23 cellular contexts compared by ENCODE assay signal in the genomic region with DNA sequence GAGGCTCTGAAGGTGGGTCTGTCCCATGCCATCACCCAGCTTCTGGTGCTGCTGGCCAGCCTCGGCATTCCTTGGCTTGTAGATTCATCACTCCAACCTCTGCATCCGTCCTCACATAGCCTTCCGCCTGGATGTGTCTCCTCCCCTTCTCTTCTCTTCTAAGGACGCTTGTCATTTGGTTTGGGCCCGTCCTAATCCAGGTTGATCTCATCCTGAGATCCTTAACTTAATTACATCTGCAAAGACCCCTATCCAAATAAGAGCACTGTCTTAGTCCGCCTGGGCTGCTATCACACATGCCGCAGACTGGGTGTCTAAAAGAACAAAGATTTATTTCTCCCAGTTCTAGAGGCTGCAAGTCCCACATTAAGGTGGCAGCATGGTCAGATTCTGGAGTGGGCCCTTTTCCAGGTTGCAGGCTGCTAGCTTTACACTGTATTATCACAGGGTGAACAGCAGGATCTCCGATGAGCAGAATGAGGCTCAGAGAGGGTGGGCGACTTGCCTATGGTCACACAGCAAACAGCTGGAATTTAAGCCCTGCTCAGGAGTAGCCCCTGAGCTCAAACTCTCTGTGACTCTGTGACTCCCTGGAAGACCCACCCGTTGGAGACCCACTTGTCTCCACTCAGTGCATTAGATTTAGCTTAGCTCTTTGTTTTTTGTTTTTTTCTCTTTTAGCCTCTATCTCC.
A peak's percentile ranks its signal among the peaks of the same experiment; 100 is the strongest.
DNase-seq lines count a peak whose midpoint lies in the region; ATAC-seq and TF ChIP-seq lines count a peak whose summit lies in the region.
"Had no signal": no experiment of that assay in that cellular context is flagged by ENCODE, and none has a peak within 500 bp of the region (broad histone marks: within the 10 kb centered on the region; RNA-seq: fewer than 3 reads in every experiment).

No MANE protein-coding gene starts in this region.

- TF ChIP-seq CTCF in esophagus muscularis mucosa (IDR thresholded peaks at IDR 0.05) (no peak), osteocyte (IDR thresholded peaks at IDR 0.05) (no peak)

- ATAC-seq in GM18519 (IDR thresholded peaks at IDR 0.05; ENCODE audit: low FRiP score, unreplicated experiment) = no peak
- ATAC-seq in left ventricle myocardium superior = no peak
- ATAC-seq: Panc1 had no signal

- H3K4me3 ChIP-seq in esophagus muscularis mucosa = no peak overlapping the region
- H3K4me3 ChIP-seq: BLaER1, GM23248 had no signal

- peak overlapping the region; percentile 94 for H3K27ac Mint-ChIP-seq in osteocyte (ENCODE audit: unreplicated experiment)
- H3K27ac Mint-ChIP-seq: CD4-positive, alpha-beta T cell had no signal

- intact Hi-C loops in esophagus muscularis mucosa (cut with DNase I) = no loop called here
- intact Hi-C loops in left ventricle myocardium superior (cut with micrococcal nuclease) = no loop called here

- DNase-seq in H4 (ENCODE audit: low spot score) (peak; percentile 3), NCI-H82 treated with DMSO at 0.1 percent for 48 hours (lab: John Stamatoyannopoulos, UW; ENCODE audit: unreplicated experiment) (peak; percentile 62), esophagus muscularis mucosa (ENCODE audit: extremely low spot score) (peak; percentile 78), osteocyte (ENCODE audit: extremely low spot score, unreplicated experiment) (peak; percentile 56), midbrain (lab: John Stamatoyannopoulos, UW) (no peak), left ventricle myocardium superior (no peak)
- DNase-seq in stimulated activated CD4-positive, alpha-beta T cell treated with anti-CD3 and anti-CD28 coated beads, Interleukin-4, amount 100 ng/mL, for 1 hour = no peak
- DNase-seq: ACHN; Caco-2; CD4-positive, alpha-beta T cell; DMS 273 treated with DMSO at 0.1 percent for 48 hours; DMS79 treated with DMSO at 0.1 percent for 48 hours; GM23248; KBM-7; NCI-H1092 treated with DMSO at 0.1 percent for 48 hours; NCI-H1436 treated with DMSO at 0.1 percent for 48 hours; NCI-H1930; NCI-H2227 treated with DMSO at 0.1 percent for 48 hours; NCI-H510A treated with DMSO at 0.1 percent for 48 hours; NCI-H748 treated with DMSO at 0.1 percent for 48 hours had no signal

- no peaks in the 10 kb centered on the region for H3K27me3 Mint-ChIP-seq in osteocyte (ENCODE audit: unreplicated experiment)
- H3K27me3 Mint-ChIP-seq: CD4-positive, alpha-beta T cell had no signal

- no peak for TF ChIP-seq POLR2A in esophagus muscularis mucosa (IDR thresholded peaks at IDR 0.05; ENCODE audit: low read depth)

- no peaks in the 10 kb centered on the region for H3K4me1 ChIP-seq in esophagus muscularis mucosa
- H3K4me1 ChIP-seq: Caco-2 had no signal

- no peak for TF ChIP-seq EP300 in esophagus muscularis mucosa (IDR thresholded peaks at IDR 0.05)

- H3K36me3 ChIP-seq in esophagus muscularis mucosa = no peaks in the 10 kb centered on the region

- H3K36me3 Mint-ChIP-seq in osteocyte (ENCODE audit: unreplicated experiment) = peaks cover 13% of the 10 kb centered on the region

- H3K4me3 Mint-ChIP-seq in osteocyte (ENCODE audit: unreplicated experiment) = no peak overlapping the region
- H3K4me3 Mint-ChIP-seq: CD4-positive, alpha-beta T cell had no signal

- WGBS in esophagus muscularis mucosa = 84% methylated on average over 9 of the region's 10 CpGs

- no peaks in the 10 kb centered on the region for H3K27me3 ChIP-seq in esophagus muscularis mucosa
- H3K27me3 ChIP-seq: BLaER1 had no signal

- peaks cover 40% of the 10 kb centered on the region for H3K4me1 Mint-ChIP-seq in osteocyte (ENCODE audit: unreplicated experiment)

- no peaks in the 10 kb centered on the region for H3K9me3 Mint-ChIP-seq in osteocyte (ENCODE audit: unreplicated experiment)
- H3K9me3 Mint-ChIP-seq: CD4-positive, alpha-beta T cell had no signal

- H3K9me3 ChIP-seq in esophagus muscularis mucosa = peaks cover 0 to 6% (median 0%) of the 10 kb centered on the region in 4 donors
- H3K9me3 ChIP-seq: BLaER1, Caco-2 had no signal

- no peak overlapping the region for H3K27ac ChIP-seq in esophagus muscularis mucosa (replicated peaks in 1 of 4)
- H3K27ac ChIP-seq: BLaER1 had no signal

Comparison
In these comparisons a context has a peak if more than half of its experiments do, and no peak if none do; other contexts are left out.
1. DNase-seq: peak in H4 (single experiment), NCI-H82 treated with DMSO at 0.1 percent for 48 hours (single experiment), esophagus muscularis mucosa (single experiment) and osteocyte (single experiment); none in stimulated activated CD4-positive, alpha-beta T cell treated with anti-CD3 and anti-CD28 coated beads, Interleukin-4, amount 100 ng/mL, for 1 hour (single experiment), midbrain (single experiment) and left ventricle myocardium superior (single experiment).